Comparison of ENCODE assay signal across 8 cellular contexts in genomic region chr11:94493146-94493442, GRCh38. TPM values are rescaled to one million over a fixed set of nuclear protein-coding genes. Genes with fewer than 3 reads are reported as not detected.
A peak's percentile ranks its signal among the peaks of the same experiment; 100 is the strongest.
DNase-seq lines count a peak whose midpoint lies in the region; ATAC-seq and TF ChIP-seq lines count a peak whose summit lies in the region.

No MANE protein-coding gene starts in this region.

- H3K27ac Mint-ChIP-seq in T-cell: peak overlapping the region; percentile 94 to 96

- H3K27ac ChIP-seq in skeletal muscle tissue (ENCODE audit: low read depth, low read length): peak overlapping the region; percentile 52

- CTCF ChIA-PET in T-cell (lab: Charles Lee) (interaction anchor here in 1 of 2 donors (0.8 to 1.3 kb wide), 3 partner anchors 12 to 55 kb away, joined by 3 to 10 read pairs (median 3); no protein-coding TSS in a partner anchor), HEK293T (lab: Yijun Ruan, JAX) (no interaction called here)

- ATAC-seq in GM19035 (IDR thresholded peaks at IDR 0.05; ENCODE audit: unreplicated experiment) (peak; percentile 25), HG02938 (IDR thresholded peaks at IDR 0.05; ENCODE audit: unreplicated experiment) (peak; percentile 11), T-cell (replicated peaks in 1 of 4) (peak in 1 of 4 experiments; percentile 10)

- H3K4me1 Mint-ChIP-seq in T-cell: peaks cover 42 to 65% (median 44%) of the 10 kb centered on the region in 3 donors

- H3K9ac ChIP-seq in skeletal muscle tissue (ENCODE audit: low read depth in 1 of 3, low read length in 3 of 3): peak overlapping the region; percentile 91 to 92 (median 92)

- peaks cover 9 to 26% (median 26%) of the 10 kb centered on the region in 3 donors for H3K36me3 ChIP-seq in skeletal muscle tissue (ENCODE audit: control insufficient read depth in 3 of 3, insufficient read depth in 3 of 3, low read length in 3 of 3)

- no peaks in the 10 kb centered on the region for H3K27me3 ChIP-seq in skeletal muscle tissue (ENCODE audit: control insufficient read depth in 3 of 3, insufficient read depth in 3 of 3, low read length in 3 of 3)

- no peaks in the 10 kb centered on the region for H3K9me3 ChIP-seq in skeletal muscle tissue (ENCODE audit: control insufficient read depth in 3 of 3, low read length in 3 of 3)

- POLR2A ChIA-PET in T-cell (lab: Charles Lee): no interaction called here
- POLR2A ChIA-PET in HEK293T (lab: Yijun Ruan, JAX): interaction anchor here (1.0 kb wide), 1 partner anchor 19 kb away, joined by 3 read pairs; the partner anchor contains the start of gene C11orf97

- H3K9me3 Mint-ChIP-seq in T-cell: no peaks in the 10 kb centered on the region

- peaks cover 26% of the 10 kb centered on the region for H3K36me3 Mint-ChIP-seq in T-cell

- peaks cover 8 to 12% (median 11%) of the 10 kb centered on the region in 3 donors for H3K4me1 ChIP-seq in skeletal muscle tissue (ENCODE audit: control insufficient read depth in 3 of 3, insufficient read depth in 3 of 3, low read length in 3 of 3)

- H3K4me3 ChIP-seq in skeletal muscle tissue (ENCODE audit: low read length in 3 of 3): peak overlapping the region; percentile 93 to 97 (median 96)

- H3K27me3 Mint-ChIP-seq in T-cell: no peaks in the 10 kb centered on the region

- peak overlapping the region; percentile 92 to 97 (median 96) for H3K4me3 Mint-ChIP-seq in T-cell

- DNase-seq in T-cell (no peak), foreskin melanocyte (peak; percentile 16), HCEC 1CT (no peak), HEK293T (ENCODE audit: extremely low spot score) (no peak), NCI-H226 (no peak)

TF ChIP-seq in HEK293T, 16 proteins besides CTCF, POLR2A, EP300 and RAD21:
- no peak for TF ChIP-seq FOXM1 (IDR thresholded peaks at IDR 0.05; ENCODE audit: borderline replicate concordance)
- TF ChIP-seq BHLHE40 (IDR thresholded peaks at IDR 0.05; ENCODE audit: borderline replicate concordance): no peak
- TF ChIP-seq SP1 (IDR thresholded peaks at IDR 0.05): no peak
- no peak for TF ChIP-seq ELF4 (IDR thresholded peaks at IDR 0.05)
- no peak for TF ChIP-seq LEF1 (IDR thresholded peaks at IDR 0.05; ENCODE audit: borderline replicate concordance)
- no peak for TF ChIP-seq HDGF (IDR thresholded peaks at IDR 0.05; ENCODE audit: borderline replicate concordance)
- TF ChIP-seq PKNOX1 (IDR thresholded peaks at IDR 0.05): no peak
- TF ChIP-seq ZNF384 (IDR thresholded peaks at IDR 0.05): no peak
- TF ChIP-seq FOXK2 (IDR thresholded peaks at IDR 0.05): no peak

RNA-seq across cellular contexts. Expression of gene MRE11, which starts 0.6 kb away (rescaled TPM):
- total RNA-seq in T-cell (10 to 100 TPM; 22.1 to 34.0 (median 27.4) TPM), skeletal muscle tissue (16.7 TPM)

RNA-seq across cellular contexts. Expression of gene ANKRD49, which starts 0.7 kb away (rescaled TPM):
- total RNA-seq in T-cell: 10 to 100 TPM; 36.9 to 43.4 (median 39.7) TPM
- total RNA-seq in skeletal muscle tissue: 5.7 TPM

RNA-seq across cellular contexts. Expression of gene C11orf97, which starts 19.2 kb away (rescaled TPM):
- total RNA-seq in T-cell: not detected
- not detected for total RNA-seq in skeletal muscle tissue

RNA-seq across cellular contexts. Expression of gene FUT4, which starts 50.6 kb away (rescaled TPM):
- total RNA-seq in T-cell (1 to 10 TPM; 3.4 to 7.0 (median 6.4) TPM), skeletal muscle tissue (6.3 TPM)
